In the genomic region with DNA sequence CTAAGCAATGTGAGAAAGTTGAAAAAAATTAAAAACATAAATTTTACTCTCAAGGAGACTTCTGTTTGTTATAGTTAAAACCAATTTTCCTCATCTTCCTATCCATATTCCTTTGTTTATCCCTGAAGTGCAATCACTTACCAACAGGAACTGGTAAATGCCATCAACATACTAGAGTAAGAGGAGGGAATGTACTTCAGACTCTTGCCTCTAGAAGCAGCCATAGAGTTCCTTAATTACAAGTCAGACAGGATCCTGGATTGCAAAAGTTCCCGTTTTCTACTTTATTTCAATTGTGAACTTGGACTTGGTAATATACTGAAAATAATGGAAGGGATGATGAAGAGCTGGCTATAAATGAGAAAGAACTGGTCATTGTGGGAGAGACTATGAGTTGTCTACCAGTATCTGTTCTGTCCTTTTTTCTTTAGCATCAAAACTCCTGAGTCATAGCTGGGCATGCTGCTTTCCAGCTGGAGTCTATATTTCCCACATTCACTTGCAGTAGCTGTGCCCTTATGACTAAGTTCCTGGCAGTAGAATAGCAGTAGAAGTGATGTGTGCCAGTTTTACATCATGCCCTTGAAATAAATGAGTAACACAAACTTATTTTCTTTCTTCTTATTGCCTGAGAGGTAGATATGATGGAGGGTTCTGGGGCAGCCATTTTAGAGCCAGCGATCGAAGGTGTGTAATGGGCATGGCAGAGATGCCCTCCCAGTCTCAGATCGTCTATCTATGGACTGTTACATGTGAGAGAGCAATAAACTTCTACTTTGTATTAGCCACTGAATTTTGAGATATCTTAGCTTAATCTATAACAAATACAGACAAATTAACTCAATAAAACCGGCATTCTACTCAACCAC, we compare ENCODE assay signal across 11 cellular contexts. TPM values are rescaled to one million over a fixed set of nuclear protein-coding genes. Genes with fewer than 3 reads are reported as not detected.
DNase-seq lines count a peak whose midpoint lies in the region; ATAC-seq and TF ChIP-seq lines count a peak whose summit lies in the region.
"Had no signal": no experiment of that assay in that cellular context is flagged by ENCODE, and none has a peak within 500 bp of the region (broad histone marks: within the 10 kb centered on the region; RNA-seq: fewer than 3 reads in every experiment).

No MANE protein-coding gene starts in this region.

- peaks cover 4% of the 10 kb centered on the region for H3K4me1 ChIP-seq in psoas muscle

- ATAC-seq in psoas muscle, result peak; percentile 58 to 72 (median 65)

- H3K9me3 ChIP-seq in MG63 (no peaks in the 10 kb centered on the region; the same call in 1 of the 2 replicates), psoas muscle (no peaks in the 10 kb centered on the region)
- H3K9me3 ChIP-seq: neutrophil had no signal

- TF ChIP-seq CTCF in psoas muscle (IDR thresholded peaks at IDR 0.05) (no peak), type B pancreatic cell (conservative IDR thresholded peaks at IDR 0.05) (no peak)

- H3K27me3 Mint-ChIP-seq in type B pancreatic cell, result no peaks in the 10 kb centered on the region

- no peak overlapping the region for H3K4me3 Mint-ChIP-seq in type B pancreatic cell

- no peak overlapping the region for H3K27ac Mint-ChIP-seq in type B pancreatic cell

- H3K36me3 Mint-ChIP-seq in type B pancreatic cell, result no peaks in the 10 kb centered on the region

- DNase-seq in Daoy (ENCODE audit: low read depth) (peak; percentile 58), MG63 (peak; percentile 81), dermis blood vessel endothelial cell (peak; percentile 18), psoas muscle (no peak), type B pancreatic cell (ENCODE audit: extremely low spot score, unreplicated experiment) (no peak), D341Med (ENCODE audit: low spot score) (no peak), NCI-H1105 treated with DMSO at 0.1 percent for 48 hours (lab: John Stamatoyannopoulos, UW) (no peak), ureter (ENCODE audit: low spot score) (no peak)
- DNase-seq: stimulated activated CD8-positive, alpha-beta memory T cell treated with anti-CD3 and anti-CD28 coated beads, Interleukin-4, amount 100 ng/mL, for 48 hours had no signal

- WGBS in psoas muscle, 3 donors, result 83 to 87% (median 85%) methylated on average over 5 of the region's 5 CpGs

- intact Hi-C loops in psoas muscle (cut with DNase I), result no loop called here

- no peak overlapping the region for H3K4me3 ChIP-seq in MG63
- H3K4me3 ChIP-seq in psoas muscle, result no peak overlapping the region

- no peaks in the 10 kb centered on the region for H3K4me1 Mint-ChIP-seq in type B pancreatic cell (ENCODE audit: unreplicated experiment)

- no peaks in the 10 kb centered on the region for H3K9me3 Mint-ChIP-seq in type B pancreatic cell

- H3K27ac ChIP-seq in psoas muscle, result no peak overlapping the region
- H3K27ac ChIP-seq: KMS-11, neutrophil had no signal

- H3K27me3 ChIP-seq in MG63 (no peaks in the 10 kb centered on the region), psoas muscle (ENCODE audit: insufficient read depth in 3 of 3, low read length in 2 of 3) (no peaks in the 10 kb centered on the region)
- H3K27me3 ChIP-seq: neutrophil had no signal

- H3K36me3 ChIP-seq in MG63 (no peaks in the 10 kb centered on the region), psoas muscle (ENCODE audit: insufficient read depth in 1 of 2, low read depth in 1 of 2) (no peaks in the 10 kb centered on the region)
- H3K36me3 ChIP-seq: neutrophil had no signal

RNA-seq across cellular contexts. Expression of a gene that starts 26.8 kb away (rescaled TPM):
- not detected in 2 replicates for total RNA-seq in Daoy (2014; rRNA removed; shearing (Covaris generic))
- total RNA-seq in MG63 (2014; rRNA removed; shearing (Covaris generic); ENCODE audit: low replicate concordance), result not detected in 2 replicates
- total RNA-seq in dermis blood vessel endothelial cell (158 and 779 TPM in 2 replicates), psoas muscle (100 to 1,000 TPM; 117 to 267 (median 155) TPM), type B pancreatic cell (ENCODE audit: low replicate concordance) (0.38 and 11.2 TPM in 2 replicates), ureter (400 TPM)
- 100 to 1,000 TPM; 178 to 260 (median 219) TPM for polyA plus RNA-seq in psoas muscle

RNA-seq across cellular contexts. Expression of a gene that starts 52.3 kb away (rescaled TPM):
- not detected in 2 replicates for total RNA-seq in Daoy (2014; rRNA removed; shearing (Covaris generic))
- not detected in 2 replicates for total RNA-seq in MG63 (2014; rRNA removed; shearing (Covaris generic); ENCODE audit: low replicate concordance)
- not detected in 2 replicates for total RNA-seq in dermis blood vessel endothelial cell
- under 1 TPM in 1 of 4 donors, not detected in 3; 0.14 TPM for total RNA-seq in psoas muscle
- under 1 TPM in 1 of 3 donors, not detected in 2; 0.01 TPM for polyA plus RNA-seq in psoas muscle
- total RNA-seq in type B pancreatic cell (ENCODE audit: low replicate concordance), result not detected in 2 replicates
- total RNA-seq in ureter, result not detected

Comparison
In these comparisons a context has a peak if more than half of its experiments do, and no peak if none do; other contexts are left out.
1. DNase-seq: peak in Daoy (single experiment), MG63 (single experiment) and dermis blood vessel endothelial cell (single experiment); none in psoas muscle (0 of 2), type B pancreatic cell (single experiment), D341Med (single experiment), NCI-H1105 treated with DMSO at 0.1 percent for 48 hours (single experiment) and ureter (single experiment).